ENCODE assay signal across 8 cellular contexts in the genomic region with DNA sequence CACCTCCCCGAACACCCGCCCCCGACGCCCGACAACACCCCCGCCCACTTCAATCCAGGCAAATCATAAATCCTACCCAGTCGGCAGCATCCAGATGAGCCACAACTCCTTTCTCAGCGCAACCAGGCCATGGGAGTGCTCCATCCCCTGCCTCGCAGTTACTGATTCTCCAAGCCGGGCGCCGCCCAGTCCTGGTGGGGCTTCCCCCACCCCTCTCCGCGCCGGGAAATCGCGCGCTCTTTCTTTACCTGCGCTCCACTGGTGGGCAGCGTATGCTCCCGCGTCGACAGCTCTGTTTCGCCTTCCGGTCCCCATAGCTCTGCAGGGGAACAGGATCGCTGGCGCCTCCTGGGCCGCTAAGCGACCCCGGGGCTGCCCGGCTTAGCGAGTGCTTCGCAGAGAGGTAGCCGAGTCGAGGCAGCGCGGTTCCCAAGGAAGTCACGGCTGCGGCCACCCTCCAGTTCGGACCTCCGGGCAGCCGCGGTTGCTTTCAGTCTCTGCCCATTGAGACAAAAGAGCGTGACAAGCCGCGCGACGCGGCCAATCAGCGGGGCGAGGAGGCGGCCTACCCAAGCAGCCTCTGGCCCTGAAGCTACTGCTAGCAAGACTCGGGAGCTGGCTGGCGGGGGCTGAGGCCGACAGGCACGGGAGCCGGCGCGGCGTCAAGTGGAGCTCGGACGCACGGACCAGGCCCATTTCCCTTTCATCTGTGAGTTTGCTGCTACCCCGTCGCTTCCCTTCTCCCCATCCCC.
DNase-seq lines count a peak whose midpoint lies in the region; ATAC-seq lines count a peak whose summit lies in the region.

No MANE protein-coding gene starts in this region.

- H3K4me3 ChIP-seq in skin epidermis: peak overlapping the region; percentile 38 to 54 (median 48)

- peak; percentile 71 for ATAC-seq in HG02759 (IDR thresholded peaks at IDR 0.05; ENCODE audit: unreplicated experiment)

- DNase-seq in NCI-H82 (lab: John Stamatoyannopoulos, UW) (peak; percentile 74), NCI-H82 treated with DMSO at 0.1 percent for 48 hours (lab: John Stamatoyannopoulos, UW; ENCODE audit: unreplicated experiment) (no peak), NCI-H1417 treated with DMSO at 0.1 percent for 48 hours (lab: John Stamatoyannopoulos, UW) (peak; percentile 38), T1000 (lab: John Stamatoyannopoulos, UW) (peak; percentile 4), brain pericyte (ENCODE audit: low read depth, low spot score) (peak; percentile 5), iPS-NIHi11 (ENCODE audit: low spot score) (peak; percentile 69)

- peak overlapping the region in 18 of 21 experiments; percentile 26 to 79 (median 49) for H3K27ac ChIP-seq in skin epidermis
